Comparison of ENCODE assay signal across 21 cellular contexts in the genomic region with DNA sequence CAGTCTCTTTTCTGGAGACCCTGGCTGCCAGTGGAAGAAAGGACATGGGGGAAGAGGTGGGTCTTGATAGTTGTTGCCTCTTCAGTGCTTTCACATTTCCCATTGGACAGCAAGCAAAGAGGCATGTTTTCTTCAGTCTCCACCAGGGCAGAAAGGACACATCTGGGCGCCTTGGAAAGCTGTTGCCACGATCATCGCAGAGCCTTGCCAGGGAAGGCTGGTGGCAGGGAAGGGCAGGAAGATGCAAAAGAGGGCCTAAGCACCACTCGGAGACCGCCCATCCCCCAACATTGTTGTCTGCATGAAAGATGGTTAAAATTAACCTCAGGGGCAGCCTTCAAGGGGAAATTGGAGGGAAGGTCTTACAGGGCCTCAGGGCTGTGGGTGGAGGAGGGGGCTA.
"Had no signal": no experiment of that assay in that cellular context is flagged by ENCODE, and none has a peak within 500 bp of the region (broad histone marks: within the 10 kb centered on the region; RNA-seq: fewer than 3 reads in every experiment).

No MANE protein-coding gene starts in this region.

- ATAC-seq: activated CD4-positive, CD25-positive, alpha-beta regulatory T cell treated with anti-CD3 and anti-CD28 coated beads, Interleukin-2, amount 50 U/mL, for 24 hours; effector memory CD8-positive, alpha-beta T cell; gastroesophageal sphincter; left cardiac atrium; right cardiac atrium had no signal

- H3K27me3 Mint-ChIP-seq: activated naive CD4-positive, alpha-beta T cell treated with anti-CD3 and anti-CD28 coated beads, Interleukin-2, amount 10 ng/mL, durations not matched to agents 7 days and 5 days; activated naive CD8-positive, alpha-beta T cell treated with anti-CD3 and anti-CD28 coated beads, Interleukin-2, amount 10 ng/mL, durations not matched to agents 7 days and 5 days; effector memory CD8-positive, alpha-beta T cell had no signal

- H3K4me3 Mint-ChIP-seq: activated naive CD4-positive, alpha-beta T cell treated with anti-CD3 and anti-CD28 coated beads, Interleukin-2, amount 10 ng/mL, durations not matched to agents 7 days and 5 days; activated naive CD8-positive, alpha-beta T cell treated with anti-CD3 and anti-CD28 coated beads, Interleukin-2, amount 10 ng/mL, durations not matched to agents 7 days and 5 days; effector memory CD8-positive, alpha-beta T cell; naive B cell; T-helper 2 cell treated with Interferon-gamma antibody and Interleukin-4, amounts not matched to agents 5 μg/mL and 100 μg/mL, for 36 hours had no signal

- H3K4me1 Mint-ChIP-seq: activated naive CD4-positive, alpha-beta T cell treated with anti-CD3 and anti-CD28 coated beads, Interleukin-2, amount 10 ng/mL, durations not matched to agents 7 days and 5 days; activated naive CD8-positive, alpha-beta T cell treated with anti-CD3 and anti-CD28 coated beads, Interleukin-2, amount 10 ng/mL, durations not matched to agents 7 days and 5 days; naive B cell had no signal

- H3K36me3 Mint-ChIP-seq: activated naive CD4-positive, alpha-beta T cell treated with anti-CD3 and anti-CD28 coated beads, Interleukin-2, amount 10 ng/mL, durations not matched to agents 7 days and 5 days; activated naive CD8-positive, alpha-beta T cell treated with anti-CD3 and anti-CD28 coated beads, Interleukin-2, amount 10 ng/mL, durations not matched to agents 7 days and 5 days; naive B cell had no signal

- DNase-seq: activated CD4-positive, alpha-beta T cell treated with anti-CD3 and anti-CD28 coated beads for 48 hours; activated CD4-positive, alpha-beta T cell treated with anti-CD3 and anti-CD28 coated beads, Interleukin-2, amount 50 U/mL, for 48 hours; activated CD8-positive, alpha-beta memory T cell treated with anti-CD3 and anti-CD28 coated beads for 24 hours; activated CD8-positive, alpha-beta memory T cell treated with anti-CD3 and anti-CD28 coated beads, Interleukin-2, amount 50 U/mL, for 4 hours; activated gamma-delta T cell; activated naive CD4-positive, alpha-beta T cell treated with anti-CD3 and anti-CD28 coated beads, Interleukin-2, amount 10 ng/mL, durations not matched to agents 7 days and 5 days; activated naive CD8-positive, alpha-beta T cell treated with anti-CD3 and anti-CD28 coated beads, Interleukin-2, amount 10 ng/mL, durations not matched to agents 7 days and 5 days; activated T-cell treated with anti-CD3 and anti-CD28 coated beads, Interleukin-2, amount 50 U/mL, for 1 hour; brain microvascular endothelial cell; effector memory CD8-positive, alpha-beta T cell; left cardiac atrium; mammary epithelial cell; naive B cell; posterior cingulate gyrus; right cardiac atrium; spleen; stimulated activated naive CD4-positive, alpha-beta T cell; tibial artery had no signal

- H3K27ac Mint-ChIP-seq: activated naive CD4-positive, alpha-beta T cell treated with anti-CD3 and anti-CD28 coated beads, Interleukin-2, amount 10 ng/mL, durations not matched to agents 7 days and 5 days; activated naive CD8-positive, alpha-beta T cell treated with anti-CD3 and anti-CD28 coated beads, Interleukin-2, amount 10 ng/mL, durations not matched to agents 7 days and 5 days; effector memory CD8-positive, alpha-beta T cell; naive B cell; T-helper 2 cell treated with Interferon-gamma antibody and Interleukin-4, amounts not matched to agents 5 μg/mL and 100 μg/mL, for 36 hours had no signal
